In the genomic region with DNA sequence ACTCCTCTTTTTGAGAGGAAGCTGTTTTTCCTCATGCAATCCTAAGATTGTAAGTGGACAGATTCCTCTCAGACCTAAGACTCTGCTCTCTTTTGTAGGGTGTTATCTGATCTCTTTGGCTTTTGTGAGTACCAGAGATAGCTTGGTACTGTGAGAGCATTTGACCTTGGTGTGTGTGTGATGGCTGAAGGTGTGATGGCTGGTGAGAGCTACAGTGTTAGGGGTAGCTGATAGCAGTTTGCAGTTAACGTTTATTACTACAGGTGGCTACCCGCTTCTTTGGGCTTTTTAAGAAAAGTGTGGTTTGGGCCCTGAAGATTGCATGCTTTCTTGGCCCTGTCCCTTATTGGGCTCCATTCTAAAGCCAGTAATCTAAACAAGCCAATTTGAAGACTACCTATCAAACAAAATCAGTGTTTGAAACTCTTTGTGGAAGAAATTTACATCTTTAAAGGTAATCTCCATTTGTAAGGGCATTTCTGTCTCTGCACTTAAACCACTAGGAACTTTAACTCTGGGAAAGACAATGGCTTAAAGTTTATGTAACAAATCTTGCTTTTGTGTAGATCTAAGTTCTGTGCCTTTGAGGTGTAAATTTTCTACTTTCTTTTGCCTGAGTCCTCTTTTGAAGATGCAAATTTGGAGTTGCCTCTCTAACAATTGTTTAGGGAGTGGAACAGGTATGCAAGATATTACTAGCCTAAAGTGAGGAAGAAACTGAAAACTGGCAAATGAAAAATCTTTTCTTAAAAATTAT, we compare ENCODE assay signal across 19 cellular contexts.
"Had no signal": no experiment of that assay in that cellular context is flagged by ENCODE, and none has a peak within 500 bp of the region (broad histone marks: within the 10 kb centered on the region; RNA-seq: fewer than 3 reads in every experiment).

No MANE protein-coding gene starts in this region.

- H3K36me3 ChIP-seq: breast epithelium, esophagus muscularis mucosa, heart right ventricle, left ventricle myocardium inferior, thoracic aorta, upper lobe of left lung had no signal

- H3K4me1 ChIP-seq: breast epithelium, esophagus muscularis mucosa, heart right ventricle, left ventricle myocardium inferior, parathyroid adenoma, upper lobe of left lung had no signal

- H3K9me3 ChIP-seq: thoracic aorta had no signal

- H3K9ac ChIP-seq: parathyroid adenoma had no signal

- H3K4me3 ChIP-seq: breast epithelium, esophagus muscularis mucosa, heart right ventricle, left ventricle myocardium inferior, mucosa of descending colon, thoracic aorta, upper lobe of left lung had no signal

- H3K27ac ChIP-seq: breast epithelium, esophagus muscularis mucosa, heart right ventricle, left ventricle myocardium inferior, parathyroid adenoma, thoracic aorta, upper lobe of left lung had no signal

- DNase-seq: activated CD4-positive, alpha-beta T cell treated with anti-CD3 and anti-CD28 coated beads, Interleukin-2, amount 50 U/mL, for 1 hour; activated CD4-positive, CD25-positive, alpha-beta regulatory T cell treated with anti-CD3 and anti-CD28 coated beads, Interleukin-2, amount 50 U/mL, for 72 hours; activated CD8-positive, alpha-beta memory T cell treated with anti-CD3 and anti-CD28 coated beads, Interleukin-2, amount 50 U/mL, for 4 hours; activated effector memory CD4-positive, alpha-beta T cell treated with Interleukin-2 at 50 U/mL for 16 hours; activated naive CD4-positive, alpha-beta T cell treated with anti-CD3 and anti-CD28 coated beads, Interleukin-2, amount 50 U/mL, for 16 hours; activated T-cell treated with anti-CD3 and anti-CD28 coated beads, Interleukin-2, amount 50 U/mL, for 48 hours; cortex of kidney; heart right ventricle; left ventricle myocardium inferior; mucosa of descending colon; naive thymus-derived CD4-positive, alpha-beta T cell; stimulated activated naive B cell treated with anti-CD40 and anti-IgM and Interleukin-4, amounts not matched to agents 10 μg/mL and 1 μg/mL and 100 μg/mL, for 72 hours; T1000; upper lobe of left lung had no signal

- H2AFZ ChIP-seq: parathyroid adenoma had no signal

- H3K79me2 ChIP-seq: parathyroid adenoma had no signal

- FAIRE-seq: astrocyte had no signal

- ATAC-seq: heart right ventricle; mucosa of descending colon; naive thymus-derived CD4-positive, alpha-beta T cell; stimulated activated naive B cell treated with anti-CD40 and anti-IgM and Interleukin-4, amounts not matched to agents 10 μg/mL and 1 μg/mL and 100 μg/mL, for 72 hours had no signal

- H3K27me3 ChIP-seq: breast epithelium, esophagus muscularis mucosa, heart right ventricle, upper lobe of left lung had no signal
